Comparison of ENCODE assay signal across 17 cellular contexts in the genomic region with DNA sequence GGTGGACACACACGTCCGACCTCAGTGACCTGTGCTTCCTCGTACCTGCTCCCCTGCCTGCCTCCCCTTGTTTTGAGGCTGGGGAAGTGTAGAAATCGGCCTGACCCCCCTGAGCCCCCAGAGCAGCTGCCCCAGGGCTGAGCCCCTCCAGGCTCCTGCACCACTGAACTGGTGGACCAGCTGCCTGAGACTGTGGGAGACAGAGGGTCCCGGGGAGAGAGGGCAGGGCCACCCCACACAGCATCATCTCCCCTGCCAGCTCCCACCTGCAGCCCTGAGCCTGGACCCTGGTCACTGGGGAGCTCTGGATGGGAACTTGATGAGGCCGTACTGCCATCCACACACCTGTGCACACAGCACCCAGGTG. TPM values are rescaled to one million over a fixed set of nuclear protein-coding genes. Genes with fewer than 3 reads are reported as not detected.
A peak's percentile ranks its signal among the peaks of the same experiment; 100 is the strongest.
DNase-seq lines count a peak whose midpoint lies in the region; ATAC-seq and TF ChIP-seq lines count a peak whose summit lies in the region.
"Had no signal": no experiment of that assay in that cellular context is flagged by ENCODE, and none has a peak within 500 bp of the region (broad histone marks: within the 10 kb centered on the region; RNA-seq: fewer than 3 reads in every experiment).

No MANE protein-coding gene starts in this region.

- peaks cover 14 to 46% (median 37%) of the 10 kb centered on the region in 11 experiments for H4K20me1 ChIP-seq in BLaER1 treated with 17β-estradiol and CSF1 and Interleukin-3, amounts not matched to agents 10 nM and 100 nM

- peaks cover 26 to 56% (median 50%) of the 10 kb centered on the region in 10 experiments; a peak in 19 of 20 replicates for H3K4me1 ChIP-seq in BLaER1 treated with 17β-estradiol and CSF1 and Interleukin-3, amounts not matched to agents 10 nM and 100 nM
- peaks cover 12% of the 10 kb centered on the region for H3K4me1 ChIP-seq in CD4-positive, alpha-beta memory T cell (ENCODE audit: insufficient read depth, low read length)

- no peak overlapping the region for H3K27ac ChIP-seq in BLaER1 treated with 17β-estradiol and CSF1 and Interleukin-3, amounts not matched to agents 10 nM and 100 nM
- H3K27ac ChIP-seq in CD4-positive, alpha-beta memory T cell (ENCODE audit: low read depth, low read length): no peak overlapping the region
- no peak overlapping the region for H3K27ac ChIP-seq in substantia nigra (ENCODE audit: low read depth, low read length, poor library complexity, severe bottlenecking)

- no peak for TF ChIP-seq CTCF in neural crest cell (conservative IDR thresholded peaks at IDR 0.05)

- DNase-seq in CD4-positive, alpha-beta memory T cell: no peak
- DNase-seq in activated T-helper 2 cell treated with anti-CD3 and anti-CD28 coated beads, Interferon-gamma antibody, Interleukin-2, Interleukin-4, amounts not matched to agents 10 μg/mL and 5 μg/mL and 100 μg/mL, durations not matched to agents 14 hours and 24 hours and 36 hours (ENCODE audit: low spot score): no peak
- no peak for DNase-seq in neural crest cell (ENCODE audit: low read depth, low spot score)
- no peak for DNase-seq in substantia nigra (lab: John Stamatoyannopoulos, UW)
- no peak for DNase-seq in DMS79 (lab: John Stamatoyannopoulos, UW)
- DNase-seq in SIG-M5 treated with dmso at 0.1 percent for 504 hours (lab: John Stamatoyannopoulos, UW; ENCODE audit: unreplicated experiment): no peak
- DNase-seq: DMS 273 treated with DMSO at 0.1 percent for 48 hours, GF-D8, IMR-90, Karpas-422, MG63, NCI-H1092 treated with DMSO at 0.1 percent for 48 hours, NCI-H524 had no signal

- no peaks in the 10 kb centered on the region for H3K9me3 Mint-ChIP-seq in CD4-positive, alpha-beta memory T cell
- H3K9me3 Mint-ChIP-seq in activated T-helper 2 cell treated with anti-CD3 and anti-CD28 coated beads, Interferon-gamma antibody, Interleukin-2, Interleukin-4, amounts not matched to agents 10 μg/mL and 5 μg/mL and 100 μg/mL, durations not matched to agents 14 hours and 24 hours and 36 hours: no peaks in the 10 kb centered on the region
- no peaks in the 10 kb centered on the region for H3K9me3 Mint-ChIP-seq in neural crest cell

- H3K36me3 ChIP-seq in BLaER1 treated with 17β-estradiol and CSF1 and Interleukin-3, amounts not matched to agents 10 nM and 100 nM: peaks cover 0 to 14% (median 10%) of the 10 kb centered on the region in 11 experiments; a peak in 10 of 22 replicates
- H3K36me3 ChIP-seq in CD4-positive, alpha-beta memory T cell (ENCODE audit: insufficient read depth, low read length): no peaks in the 10 kb centered on the region
- H3K36me3 ChIP-seq: MG63 had no signal

- CTCF ChIA-PET in CD4-positive, alpha-beta memory T cell (lab: Charles Lee; ENCODE audit: partially characterized antibody): no interaction called here

- H3K4me3 Mint-ChIP-seq in CD4-positive, alpha-beta memory T cell: peak overlapping the region in 5 of 8 donors; percentile 21 to 64 (median 39)
- peak overlapping the region; percentile 30 for H3K4me3 Mint-ChIP-seq in activated T-helper 2 cell treated with anti-CD3 and anti-CD28 coated beads, Interferon-gamma antibody, Interleukin-2, Interleukin-4, amounts not matched to agents 10 μg/mL and 5 μg/mL and 100 μg/mL, durations not matched to agents 14 hours and 24 hours and 36 hours (ENCODE audit: low read depth)
- H3K4me3 Mint-ChIP-seq in neural crest cell: peak overlapping the region; percentile 61

- H3K9me3 ChIP-seq in BLaER1 treated with 17β-estradiol and CSF1 and Interleukin-3, amounts not matched to agents 10 nM and 100 nM (replicated peaks in 1 of 11): peaks cover 0 to 7% (median 0%) of the 10 kb centered on the region in 11 experiments; a peak in 1 of 22 replicates
- no peaks in the 10 kb centered on the region for H3K9me3 ChIP-seq in CD4-positive, alpha-beta memory T cell (ENCODE audit: control insufficient read depth in 1 of 2, low read length in 2 of 2)
- H3K9me3 ChIP-seq: MG63 had no signal

- H3K36me3 Mint-ChIP-seq in CD4-positive, alpha-beta memory T cell: no peaks in the 10 kb centered on the region
- H3K36me3 Mint-ChIP-seq in activated T-helper 2 cell treated with anti-CD3 and anti-CD28 coated beads, Interferon-gamma antibody, Interleukin-2, Interleukin-4, amounts not matched to agents 10 μg/mL and 5 μg/mL and 100 μg/mL, durations not matched to agents 14 hours and 24 hours and 36 hours (ENCODE audit: low read depth): no peaks in the 10 kb centered on the region
- H3K36me3 Mint-ChIP-seq in neural crest cell (ENCODE audit: low read depth): no peaks in the 10 kb centered on the region

- H3K4me3 ChIP-seq in BLaER1 treated with 17β-estradiol and CSF1 and Interleukin-3, amounts not matched to agents 10 nM and 100 nM: no peak overlapping the region
- H3K4me3 ChIP-seq in CD4-positive, alpha-beta memory T cell (ENCODE audit: low read length in 2 of 2): no peak overlapping the region
- H3K4me3 ChIP-seq: MG63 had no signal

- intact Hi-C loops in CD4-positive, alpha-beta memory T cell (cut with micrococcal nuclease): no loop called here
- intact Hi-C loops in activated T-helper 2 cell treated with anti-CD3 and anti-CD28 coated beads, Interferon-gamma antibody, Interleukin-2, Interleukin-4, amounts not matched to agents 10 μg/mL and 5 μg/mL and 100 μg/mL, durations not matched to agents 14 hours and 24 hours and 36 hours (cut with micrococcal nuclease): no loop called here

- H3K27me3 Mint-ChIP-seq in CD4-positive, alpha-beta memory T cell: peaks cover 5 to 11% of the 10 kb centered on the region in 2 donors
- H3K27me3 Mint-ChIP-seq in activated T-helper 2 cell treated with anti-CD3 and anti-CD28 coated beads, Interferon-gamma antibody, Interleukin-2, Interleukin-4, amounts not matched to agents 10 μg/mL and 5 μg/mL and 100 μg/mL, durations not matched to agents 14 hours and 24 hours and 36 hours (ENCODE audit: low read depth): peaks cover 18% of the 10 kb centered on the region
- H3K27me3 Mint-ChIP-seq in neural crest cell (ENCODE audit: low read depth): peaks cover 18% of the 10 kb centered on the region

- peaks cover 27 to 56% (median 35%) of the 10 kb centered on the region in 11 experiments for H3K27me3 ChIP-seq in BLaER1 treated with 17β-estradiol and CSF1 and Interleukin-3, amounts not matched to agents 10 nM and 100 nM
- H3K27me3 ChIP-seq in CD4-positive, alpha-beta memory T cell (ENCODE audit: insufficient read depth, low read length): no peaks in the 10 kb centered on the region
- H3K27me3 ChIP-seq: MG63 had no signal

- no peak overlapping the region for H3K27ac Mint-ChIP-seq in CD4-positive, alpha-beta memory T cell
- no peak overlapping the region for H3K27ac Mint-ChIP-seq in activated T-helper 2 cell treated with anti-CD3 and anti-CD28 coated beads, Interferon-gamma antibody, Interleukin-2, Interleukin-4, amounts not matched to agents 10 μg/mL and 5 μg/mL and 100 μg/mL, durations not matched to agents 14 hours and 24 hours and 36 hours
- no peak overlapping the region for H3K27ac Mint-ChIP-seq in neural crest cell (ENCODE audit: unreplicated experiment)
- H3K27ac Mint-ChIP-seq: B cell had no signal

- POLR2A ChIA-PET in CD4-positive, alpha-beta memory T cell (lab: Charles Lee; ENCODE audit: partially characterized antibody): interaction anchor here (1.6 kb wide), 1 partner anchor 35 kb away, joined by 7 read pairs; no protein-coding TSS in a partner anchor

- no peak overlapping the region for H3K9ac ChIP-seq in BLaER1 treated with 17β-estradiol and CSF1 and Interleukin-3, amounts not matched to agents 10 nM and 100 nM

- peaks cover 0 to 7% (median 5%) of the 10 kb centered on the region in 4 donors for H3K4me1 Mint-ChIP-seq in CD4-positive, alpha-beta memory T cell
- H3K4me1 Mint-ChIP-seq in activated T-helper 2 cell treated with anti-CD3 and anti-CD28 coated beads, Interferon-gamma antibody, Interleukin-2, Interleukin-4, amounts not matched to agents 10 μg/mL and 5 μg/mL and 100 μg/mL, durations not matched to agents 14 hours and 24 hours and 36 hours (ENCODE audit: low read depth): no peaks in the 10 kb centered on the region
- no peaks in the 10 kb centered on the region for H3K4me1 Mint-ChIP-seq in neural crest cell

- H3K4me2 ChIP-seq in BLaER1 treated with 17β-estradiol and CSF1 and Interleukin-3, amounts not matched to agents 10 nM and 100 nM: peak overlapping the region in 6 of 11 experiments; percentile 61 to 93 (median 86); a peak in 8 of 22 replicates

- ATAC-seq in HG03432 (IDR thresholded peaks at IDR 0.05; ENCODE audit: unreplicated experiment): no peak

RNA-seq across cellular contexts. Expression of gene NAT8L, which starts 15.0 kb away (rescaled TPM):
- total RNA-seq in CD4-positive, alpha-beta memory T cell: not detected
- not detected for polyA plus RNA-seq in CD4-positive, alpha-beta memory T cell
- total RNA-seq in activated T-helper 2 cell treated with anti-CD3 and anti-CD28 coated beads, Interferon-gamma antibody, Interleukin-2, Interleukin-4, amounts not matched to agents 10 μg/mL and 5 μg/mL and 100 μg/mL, durations not matched to agents 14 hours and 24 hours and 36 hours: 3.5 and 3.6 TPM in 2 replicates
- total RNA-seq in neural crest cell: 18.8 and 19.5 TPM in 2 replicates
- total RNA-seq: HT-29, IMR-90 had no signal

RNA-seq across cellular contexts. Expression of gene NELFA, which starts 35.3 kb away (rescaled TPM):
- 10 to 100 TPM; 47.0 to 48.3 TPM for total RNA-seq in CD4-positive, alpha-beta memory T cell
- polyA plus RNA-seq in CD4-positive, alpha-beta memory T cell: 10 to 100 TPM; 12.1 to 37.5 TPM
- total RNA-seq in activated T-helper 2 cell treated with anti-CD3 and anti-CD28 coated beads, Interferon-gamma antibody, Interleukin-2, Interleukin-4, amounts not matched to agents 10 μg/mL and 5 μg/mL and 100 μg/mL, durations not matched to agents 14 hours and 24 hours and 36 hours: 48.3 and 49.4 TPM in 2 replicates
- total RNA-seq in neural crest cell: 54.3 and 55.2 TPM in 2 replicates
